8 cellular contexts compared by ENCODE assay signal in genomic region chr14:73633115-73633514, GRCh38. TPM values are rescaled to one million over a fixed set of nuclear protein-coding genes. Genes with fewer than 3 reads are reported as not detected.
A peak's percentile ranks its signal among the peaks of the same experiment; 100 is the strongest.
DNase-seq lines count a peak whose midpoint lies in the region; ATAC-seq, FAIRE-seq and TF ChIP-seq lines count a peak whose summit lies in the region.

No MANE protein-coding gene starts in this region.

- H3K27ac Mint-ChIP-seq in CD14-positive monocyte (peak overlapping the region in 6 of 7 donors; percentile 33 to 82 (median 74)), naive B cell (peak overlapping the region in 1 of 6 donors; percentile 68)

- H3K18ac ChIP-seq in IMR-90 (ENCODE audit: low read depth, low read length): no peak overlapping the region

- TF ChIP-seq CTCF in CD14-positive monocyte (IDR thresholded peaks at IDR 0.05) (no peak), IMR-90 (conservative IDR thresholded peaks at IDR 0.05; ENCODE audit: low read depth, low read length) (no peak), K562 (IDR thresholded peaks at IDR 0.05 in 2 of 3, conservative IDR thresholded peaks at IDR 0.05 in 1 of 3; ENCODE audit: insufficient read depth in 2 of 3, low read depth in 1 of 3, low read length in 3 of 3) (no peak), prostate gland (IDR thresholded peaks at IDR 0.05) (no peak)

- H3K79me2 ChIP-seq in K562 (ENCODE audit: control insufficient read depth, insufficient read depth, low read length): no peaks in the 10 kb centered on the region

- POLR2A ChIA-PET in IMR-90 (lab: Charles Lee; ENCODE audit: unreplicated experiment) (interaction anchor here (0.6 kb wide), 1 partner anchor 303 kb away, joined by 4 read pairs; no protein-coding TSS in a partner anchor), K562 (lab: Yijun Ruan, JAX) (interaction anchor here (0.6 to 0.8 kb wide), 2 partner anchors 109 to 183 kb away, joined by 3 read pairs; no protein-coding TSS in a partner anchor)

- intact Hi-C loops in CD14-positive monocyte (cut with micrococcal nuclease): loop anchor here in 1 of 2 donors (5.0 to 10.0 kb wide), 2 partner anchors 126 to 338 kb away; no protein-coding TSS in a partner anchor
- intact Hi-C loops in IMR-90 (cut with micrococcal nuclease): loop anchor here (1.0 to 10.0 kb wide), 4 partner anchors 125 to 458 kb away; no protein-coding TSS in a partner anchor
- intact Hi-C loops in K562 (cut with micrococcal nuclease): loop anchor here (5.0 to 10.0 kb wide), 2 partner anchors 136 to 222 kb away; partner anchors contain the start of gene PTGR2
- intact Hi-C loops in prostate gland (cut with DNase I): loop anchor here (2.0 to 5.0 kb wide), 2 partner anchors 79 to 124 kb away; partner anchors contain the start of gene PNMA1

- WGBS in IMR-90 (ENCODE audit: extremely low coverage in 2 of 2, insufficient read length in 1 of 2), 2 experiments: 73% methylated on average over 6 of the region's 13 CpGs; no CpG with 5 or more reads in 1 of the 2 experiments
- WGBS in K562 (ENCODE audit: insufficient coverage, low coverage, missing lambda C conversion rate): 56% methylated on average over 12 of the region's 13 CpGs
- WGBS in prostate gland: 46% methylated on average over 13 of the region's 13 CpGs

- no peak overlapping the region; a peak in 1 of 4 replicates for H4K8ac ChIP-seq in IMR-90 (ENCODE audit: low read depth in 2 of 2, low read length in 2 of 2)

- H3K36me3 ChIP-seq in IMR-90 (ENCODE audit: control insufficient read depth, insufficient read depth, low read length) (no peaks in the 10 kb centered on the region), K562 (ENCODE audit: control insufficient read depth, insufficient read depth, low read length) (no peaks in the 10 kb centered on the region), prostate gland (no peaks in the 10 kb centered on the region)

- H3K79me1 ChIP-seq in IMR-90 (ENCODE audit: low read depth in 1 of 2, low read length in 2 of 2): no peaks in the 10 kb centered on the region

- no peak overlapping the region for H2BK120ac ChIP-seq in IMR-90 (ENCODE audit: low read depth, low read length)

- H4K20me1 ChIP-seq in IMR-90 (ENCODE audit: insufficient read depth, low read length) (no peaks in the 10 kb centered on the region), K562 (replicated peaks; ENCODE audit: control insufficient read depth, insufficient read depth, low read length) (no peaks in the 10 kb centered on the region)

- dilution Hi-C loops in IMR-90 (cut with HindIII; ENCODE audit: low sequenced_read_pairs, unreplicated experiment): no loop called here

- no peaks in the 10 kb centered on the region for H3K36me3 Mint-ChIP-seq in CD14-positive monocyte
- no peaks in the 10 kb centered on the region for H3K36me3 Mint-ChIP-seq in naive B cell

- in situ Hi-C loops in IMR-90 (cut with MboI; ENCODE audit: low sequenced_read_pairs) (no loop called here), K562 (cut with MboI) (no loop called here)

- TF ChIP-seq POLR2A in IMR-90 (IDR thresholded peaks at IDR 0.05; ENCODE audit: low read depth, low read length) (no peak), K562 (conservative IDR thresholded peaks at IDR 0.05) (no peak), prostate gland (IDR thresholded peaks at IDR 0.05) (no peak)

- H3K4me3 ChIP-seq in IMR-90 (ENCODE audit: insufficient read depth, low read depth, low read length) (no peak overlapping the region), K562 (no peak overlapping the region), prostate gland (peak overlapping the region in 1 of 2 donors; percentile 41)

- peaks cover 0 to 2% (median 0%) of the 10 kb centered on the region in 7 donors for H3K9me3 Mint-ChIP-seq in CD14-positive monocyte
- H3K9me3 Mint-ChIP-seq in naive B cell: no peaks in the 10 kb centered on the region

- H3K56ac ChIP-seq in IMR-90 (ENCODE audit: extremely low read depth, insufficient read depth, low read length): no peak overlapping the region

- FAIRE-seq in K562 (lab: Jason Lieb, UNC) (no peak), frontal cortex (lab: Jason Lieb, UNC) (no peak)

- no peak overlapping the region for H3K9ac ChIP-seq in IMR-90 (ENCODE audit: low read depth, low read length)
- H3K9ac ChIP-seq in K562 (ENCODE audit: insufficient read depth in 1 of 2, low read depth in 2 of 2, low read length in 2 of 2): no peak overlapping the region

- H3K4me3 Mint-ChIP-seq in CD14-positive monocyte (peak overlapping the region; percentile 83 to 95), naive B cell (peak overlapping the region; percentile 76 to 92 (median 84))

- no peak overlapping the region for H3K27ac ChIP-seq in IMR-90 (ENCODE audit: insufficient read depth, low read length)
- no peak overlapping the region for H3K27ac ChIP-seq in K562 (ENCODE audit: extremely low read depth, low read depth, low read length)
- no peak overlapping the region for H3K27ac ChIP-seq in prostate gland

- H3K4me2 ChIP-seq in IMR-90 (ENCODE audit: low read depth, low read length): peak overlapping the region; percentile 38; the same call in 1 of the 2 replicates
- no peak overlapping the region for H3K4me2 ChIP-seq in K562 (ENCODE audit: insufficient read depth, low read length)

- H3K9me3 ChIP-seq in IMR-90 (ENCODE audit: control insufficient read depth, insufficient read depth, low read length) (no peaks in the 10 kb centered on the region), K562 (replicated peaks; ENCODE audit: control insufficient read depth, insufficient read depth, low read depth, low read length) (no peaks in the 10 kb centered on the region), prostate gland (no peaks in the 10 kb centered on the region)

- no peak overlapping the region for H4K5ac ChIP-seq in IMR-90 (ENCODE audit: low read depth, low read length)

- no peak for TF ChIP-seq EP300 in K562 (IDR thresholded peaks at IDR 0.05; ENCODE audit: low read length)

- no peak for TF ChIP-seq RAD21 in IMR-90 (IDR thresholded peaks at IDR 0.05; ENCODE audit: low read length)
- no peak for TF ChIP-seq RAD21 in K562 (CRISPR knock-in tag; conservative IDR thresholded peaks at IDR 0.05 in 1 of 2, IDR thresholded peaks at IDR 0.05 in 1 of 2)

- no peak overlapping the region for H2AFZ ChIP-seq in IMR-90 (replicated peaks; ENCODE audit: low read length, poor library complexity)
- peak overlapping the region; percentile 88; the same call in 1 of the 2 replicates for H2AFZ ChIP-seq in K562 (ENCODE audit: low read depth, low read length)

- H2AK9ac ChIP-seq in IMR-90 (replicated peaks; ENCODE audit: low read depth, low read length, poor library complexity): no peak overlapping the region

- no peak overlapping the region for H3K23ac ChIP-seq in IMR-90 (ENCODE audit: low read depth, low read length)

- no peak overlapping the region for H2BK5ac ChIP-seq in IMR-90 (ENCODE audit: low read depth, low read length, poor library complexity, severe bottlenecking)

- BruUV-seq in IMR-90 (replicated peaks; lab: Mats Ljungman, UMichigan) (no TSS peak), K562 (replicated peaks; lab: Mats Ljungman, UMichigan) (no TSS peak)

- H2AK5ac ChIP-seq in IMR-90 (ENCODE audit: low read depth, low read length): no peak overlapping the region

- CTCF ChIA-PET in IMR-90 (lab: Yijun Ruan, JAX) (interaction anchor here (0.6 to 2.4 kb wide), 6 partner anchors 29 to 142 kb away, joined by 3 to 12 read pairs (median 4); partner anchors contain the start of gene RIOX1), K562 (lab: Yijun Ruan, JAX; ENCODE audit: low intra/inter-chr PET ratio) (interaction anchor here (1.2 kb wide), 1 partner anchor 124 kb away, joined by 4 read pairs; no protein-coding TSS in a partner anchor)

- H3K9me1 ChIP-seq in IMR-90 (ENCODE audit: insufficient read depth, low read length) (no peaks in the 10 kb centered on the region), K562 (ENCODE audit: control insufficient read depth, insufficient read depth, low read length) (no peaks in the 10 kb centered on the region)

- no peak overlapping the region for H4K91ac ChIP-seq in IMR-90 (ENCODE audit: insufficient read depth, low read depth, low read length)

- H3K27me3 ChIP-seq in IMR-90 (ENCODE audit: control insufficient read depth, insufficient read depth, low read length) (no peaks in the 10 kb centered on the region; the same call in 1 of the 2 replicates), K562 (ENCODE audit: control insufficient read depth in 2 of 2, insufficient read depth in 2 of 2, low read length in 2 of 2) (no peaks in the 10 kb centered on the region), prostate gland (replicated peaks; ENCODE audit: insufficient read depth) (no peaks in the 10 kb centered on the region)

- ATAC-seq in IMR-90 (ENCODE audit: low read depth) (peak; percentile 28), K562 (no peak), naive B cell (ENCODE audit: low read depth in 2 of 2) (peak; percentile 45 to 53), HG03565 (IDR thresholded peaks at IDR 0.05; ENCODE audit: unreplicated experiment) (no peak), HG03378 (IDR thresholded peaks at IDR 0.05; ENCODE audit: unreplicated experiment) (no peak)

- H3K4me1 Mint-ChIP-seq in CD14-positive monocyte (peaks cover 9% of the 10 kb centered on the region), naive B cell (peaks cover 4 to 10% (median 9%) of the 10 kb centered on the region in 3 donors)

- no peak overlapping the region for H3K14ac ChIP-seq in IMR-90 (replicated peaks; ENCODE audit: low read depth, low read length)

- H3K27me3 Mint-ChIP-seq in CD14-positive monocyte (ENCODE audit: low read depth in 3 of 3): peaks cover 10 to 28% (median 26%) of the 10 kb centered on the region in 3 donors
- peaks cover 9 to 16% (median 9%) of the 10 kb centered on the region in 3 donors for H3K27me3 Mint-ChIP-seq in naive B cell

- DNase-seq in CD14-positive monocyte (ENCODE audit: low spot score) (peak; percentile 56), IMR-90 (no peak), K562 (ENCODE audit: extremely low read depth in 1 of 4, low spot score in 3 of 4) (no peak), naive B cell (no peak), frontal cortex (ENCODE audit: low spot score in 2 of 2) (no peak), prostate gland (ENCODE audit: low spot score) (no peak)

- no peak overlapping the region for H2BK15ac ChIP-seq in IMR-90 (ENCODE audit: low read depth, low read length)

- H3K4me1 ChIP-seq in IMR-90 (ENCODE audit: control insufficient read depth, insufficient read depth, low read length): no peaks in the 10 kb centered on the region
- H3K4me1 ChIP-seq in K562 (replicated peaks in 1 of 2; ENCODE audit: control insufficient read depth in 2 of 2, insufficient read depth in 2 of 2, low read length in 2 of 2): peaks cover 8 to 9% of the 10 kb centered on the region in 2 experiments; a peak in 4 of 5 replicates
- H3K4me1 ChIP-seq in prostate gland (replicated peaks): no peaks in the 10 kb centered on the region

- no peak overlapping the region for H3K4ac ChIP-seq in IMR-90 (ENCODE audit: low read depth, low read length)

- H2BK20ac ChIP-seq in IMR-90 (ENCODE audit: low read depth, low read length): no peak overlapping the region

RNA-seq across cellular contexts. Expression of gene DNAL1, which starts 11.7 kb away (rescaled TPM):
- polyA plus RNA-seq in CD14-positive monocyte: 1 to 10 TPM; 2.0 to 3.4 TPM
- 5.4 and 9.7 TPM in 2 replicates for total RNA-seq in IMR-90 (2012; rRNA removed)
- 3.2 and 4.5 TPM in 2 replicates for polyA plus RNA-seq in IMR-90 (2012; rRNA removed)
- 0.31 and 1.9 TPM in 2 replicates for polyA plus RNA-seq in IMR-90 (2012; cell fraction: cytosol; rRNA removed)
- 0.46 and 2.6 TPM in 2 replicates for polyA plus RNA-seq in IMR-90 (2012; cell fraction: nucleus; rRNA removed; ENCODE audit: low replicate concordance)
- 2.1 and 2.3 TPM in 2 replicates for total RNA-seq in K562 (2011; cell fraction: chromatin; rRNA removed; ENCODE audit: low replicate concordance)
- 0.39 and 0.67 TPM in 2 replicates for total RNA-seq in K562 (2011; cell fraction: nucleolus; rRNA removed)
- total RNA-seq in K562 (2011; cell fraction: nucleoplasm; rRNA removed): 2.0 and 3.0 TPM in 2 replicates
- total RNA-seq in K562 (2014; rRNA removed): 1.6 and 2.3 TPM in 2 replicates
- total RNA-seq in K562 (2014; rRNA removed; fragmentation: Illumina TruSeq; extraction: Trizol): 6.3 and 10.3 TPM in 2 replicates
- 2.1 and 3.7 TPM in 2 replicates for total RNA-seq in K562 (2015; rRNA removed; fragmentation: Illumina TruSeq; extraction: Trizol)
- 4.8 and 5.8 TPM in 2 replicates for total RNA-seq in K562 (2021)
- polyA plus RNA-seq in K562 (2011; rRNA removed): 3.2 and 4.1 TPM in 2 replicates
- polyA plus RNA-seq in K562 (2011; cell fraction: cytosol; rRNA removed): 0.24 and 0.99 TPM in 2 replicates
- 0.74 and 1.5 TPM in 2 replicates for polyA plus RNA-seq in K562 (2011; cell fraction: nucleus; rRNA removed)
- 3.2 and 3.4 TPM in 2 replicates for polyA plus RNA-seq in K562 (2012)
- polyA plus RNA-seq in K562 (2014; fragmentation: Illumina TruSeq; extraction: Trizol): 4.7 and 5.6 TPM in 2 replicates
- 10 to 100 TPM in 1 of 2 experiments, 1 to 10 TPM in 1; 8.9 to 11.7 TPM for polyA plus RNA-seq in K562 (2014; fragmentation: Nextera tagmentation; extraction: Ambion mirVana)
- polyA plus RNA-seq in K562 (2014; rRNA removed): 1.4 and 4.8 TPM in 2 replicates
- polyA minus RNA-seq in K562 (2011; rRNA and poly(A)+ RNA removed): 2.1 and 2.8 TPM in 2 replicates
- polyA minus RNA-seq in K562 (2011; cell fraction: cytosol; rRNA and poly(A)+ RNA removed): 0.95 and 2.3 TPM in 2 replicates
- 0.67 and 2.0 TPM in 2 replicates for polyA minus RNA-seq in K562 (2011; cell fraction: nucleus; rRNA and poly(A)+ RNA removed)
- polyA plus RNA-seq in naive B cell (ENCODE audit: low read depth in 6 of 6): 1 to 10 TPM; 2.3 to 7.1 (median 2.9) TPM
- 33.4 TPM for total RNA-seq in frontal cortex
- 1 to 10 TPM; 8.5 to 10.0 TPM for total RNA-seq in prostate gland

RNA-seq across cellular contexts. Expression of gene ACOT6, which starts 20.8 kb away (rescaled TPM):
- polyA plus RNA-seq in CD14-positive monocyte (not detected), IMR-90 (2012; rRNA removed) (not detected in 2 replicates), K562 (2011; rRNA removed) (not detected in 2 replicates), K562 (2014; fragmentation: Illumina TruSeq; extraction: Trizol) (not detected in 2 replicates), K562 (2014; fragmentation: Nextera tagmentation; extraction: Ambion mirVana) (not detected), K562 (2014; rRNA removed) (not detected in 2 replicates), naive B cell (ENCODE audit: low read depth in 6 of 6) (not detected)
- total RNA-seq in IMR-90 (2012; rRNA removed) (not detected in 2 replicates), K562 (2014; rRNA removed) (not detected in 2 replicates), K562 (2014; rRNA removed; fragmentation: Illumina TruSeq; extraction: Trizol) (not detected in 2 replicates), K562 (2015; rRNA removed; fragmentation: Illumina TruSeq; extraction: Trizol) (not detected in 2 replicates), K562 (2021) (not detected in 2 replicates), frontal cortex (not detected), prostate gland (not detected)
- polyA plus RNA-seq in IMR-90 (2012; cell fraction: cytosol; rRNA removed): not detected in 2 replicates
- polyA plus RNA-seq in IMR-90 (2012; cell fraction: nucleus; rRNA removed; ENCODE audit: low replicate concordance): not detected in 2 replicates
- total RNA-seq in K562 (2011; cell fraction: chromatin; rRNA removed; ENCODE audit: low replicate concordance): not detected in 2 replicates
- total RNA-seq in K562 (2011; cell fraction: nucleolus; rRNA removed): 0.17 TPM in 1 of 2 replicates, not detected in the other
- not detected in 2 replicates for total RNA-seq in K562 (2011; cell fraction: nucleoplasm; rRNA removed)
- not detected in 2 replicates for polyA plus RNA-seq in K562 (2011; cell fraction: cytosol; rRNA removed)
- polyA plus RNA-seq in K562 (2011; cell fraction: nucleus; rRNA removed): not detected in 2 replicates
- polyA plus RNA-seq in K562 (2012): not detected in 2 replicates
- polyA minus RNA-seq in K562 (2011; rRNA and poly(A)+ RNA removed): not detected in 2 replicates
- polyA minus RNA-seq in K562 (2011; cell fraction: cytosol; rRNA and poly(A)+ RNA removed): not detected in 2 replicates
- 0.27 and 0.67 TPM in 2 replicates for polyA minus RNA-seq in K562 (2011; cell fraction: nucleus; rRNA and poly(A)+ RNA removed)

RNA-seq across cellular contexts. Expression of gene ACOT4, which starts 41.4 kb away (rescaled TPM):
- polyA plus RNA-seq in CD14-positive monocyte: under 1 TPM in 1 of 2 donors, not detected in 1; 0.12 TPM
- 0.28 and 0.54 TPM in 2 replicates for total RNA-seq in IMR-90 (2012; rRNA removed)
- polyA plus RNA-seq in IMR-90 (2012; rRNA removed): 0.22 and 0.34 TPM in 2 replicates
- polyA plus RNA-seq in IMR-90 (2012; cell fraction: cytosol; rRNA removed): 0.25 and 0.31 TPM in 2 replicates
- 0.05 and 0.08 TPM in 2 replicates for polyA plus RNA-seq in IMR-90 (2012; cell fraction: nucleus; rRNA removed; ENCODE audit: low replicate concordance)
- not detected in 2 replicates for total RNA-seq in K562 (2011; cell fraction: chromatin; rRNA removed; ENCODE audit: low replicate concordance)
- total RNA-seq in K562 (2011; cell fraction: nucleolus; rRNA removed): not detected in 2 replicates
- total RNA-seq in K562 (2011; cell fraction: nucleoplasm; rRNA removed): not detected in 2 replicates
- total RNA-seq in K562 (2014; rRNA removed): not detected in 2 replicates
- total RNA-seq in K562 (2014; rRNA removed; fragmentation: Illumina TruSeq; extraction: Trizol): not detected in 2 replicates
- total RNA-seq in K562 (2015; rRNA removed; fragmentation: Illumina TruSeq; extraction: Trizol): not detected in 2 replicates
- not detected in 2 replicates for total RNA-seq in K562 (2021)
- not detected in 2 replicates for polyA plus RNA-seq in K562 (2011; rRNA removed)
- polyA plus RNA-seq in K562 (2011; cell fraction: cytosol; rRNA removed): not detected in 2 replicates
- polyA plus RNA-seq in K562 (2011; cell fraction: nucleus; rRNA removed): not detected in 2 replicates
- polyA plus RNA-seq in K562 (2012): not detected in 2 replicates
- polyA plus RNA-seq in K562 (2014; fragmentation: Illumina TruSeq; extraction: Trizol): not detected in 2 replicates
- polyA plus RNA-seq in K562 (2014; fragmentation: Nextera tagmentation; extraction: Ambion mirVana): not detected
- not detected in 2 replicates for polyA plus RNA-seq in K562 (2014; rRNA removed)
- polyA minus RNA-seq in K562 (2011; rRNA and poly(A)+ RNA removed): not detected in 2 replicates
- not detected in 2 replicates for polyA minus RNA-seq in K562 (2011; cell fraction: cytosol; rRNA and poly(A)+ RNA removed)
- polyA minus RNA-seq in K562 (2011; cell fraction: nucleus; rRNA and poly(A)+ RNA removed): not detected in 2 replicates
- polyA plus RNA-seq in naive B cell (ENCODE audit: low read depth in 6 of 6): under 1 TPM in 4 of 6 donors, not detected in 2; 0.10 to 0.61 (median 0.35) TPM
- 1.2 TPM for total RNA-seq in frontal cortex
- 1 to 10 TPM; 1.9 to 2.1 TPM for total RNA-seq in prostate gland

Comparison
In these comparisons a context has a peak if more than half of its experiments do, and no peak if none do; other contexts are left out.
1. ATAC-seq: peak in IMR-90 (single experiment) and naive B cell (2 of 2); none in K562 (single experiment), HG03565 (single experiment) and HG03378 (single experiment).